In genomic region chr12:65845751-65846537, GRCh38 we compare ENCODE assay signal across 2 cellular contexts.
TF ChIP-seq lines count a peak whose summit lies in the region.

No MANE protein-coding gene starts in this region.

TF ChIP-seq in HepG2, 621 proteins besides CTCF, POLR2A, EP300 and RAD21:
- TF ChIP-seq ZNF124 (CRISPR knock-in tag; IDR thresholded peaks at IDR 0.05) (no peak), RBM22 (optimal IDR thresholded peaks at IDR 0.05; ENCODE audit: low read length) (peak; percentile 11), MEF2D (CRISPR knock-in tag; IDR thresholded peaks at IDR 0.05) (no peak), HNRNPK (IDR thresholded peaks at IDR 0.05; ENCODE audit: low read depth, low read length, poor library complexity, severe bottlenecking) (no peak), ZBTB33 (CRISPR knock-in tag; IDR thresholded peaks at IDR 0.05) (peak; percentile 51; the same call in 1 of the 2 replicates), HNF1A (IDR thresholded peaks at IDR 0.05; ENCODE audit: low read depth) (no peak), HNF1A (CRISPR knock-in tag; IDR thresholded peaks at IDR 0.05; ENCODE audit: borderline replicate concordance) (0 out of 2 replicates have a peak, but pooled peaks have one; percentile 15), NFIC (IDR thresholded peaks at IDR 0.05; ENCODE audit: low read length) (no peak)

TF ChIP-seq in GM12878, 131 proteins besides CTCF, POLR2A, EP300 and RAD21:
- no peak for TF ChIP-seq JUNB (IDR thresholded peaks at IDR 0.05)
